ENCODE assay signal across 8 cellular contexts in the genomic region with DNA sequence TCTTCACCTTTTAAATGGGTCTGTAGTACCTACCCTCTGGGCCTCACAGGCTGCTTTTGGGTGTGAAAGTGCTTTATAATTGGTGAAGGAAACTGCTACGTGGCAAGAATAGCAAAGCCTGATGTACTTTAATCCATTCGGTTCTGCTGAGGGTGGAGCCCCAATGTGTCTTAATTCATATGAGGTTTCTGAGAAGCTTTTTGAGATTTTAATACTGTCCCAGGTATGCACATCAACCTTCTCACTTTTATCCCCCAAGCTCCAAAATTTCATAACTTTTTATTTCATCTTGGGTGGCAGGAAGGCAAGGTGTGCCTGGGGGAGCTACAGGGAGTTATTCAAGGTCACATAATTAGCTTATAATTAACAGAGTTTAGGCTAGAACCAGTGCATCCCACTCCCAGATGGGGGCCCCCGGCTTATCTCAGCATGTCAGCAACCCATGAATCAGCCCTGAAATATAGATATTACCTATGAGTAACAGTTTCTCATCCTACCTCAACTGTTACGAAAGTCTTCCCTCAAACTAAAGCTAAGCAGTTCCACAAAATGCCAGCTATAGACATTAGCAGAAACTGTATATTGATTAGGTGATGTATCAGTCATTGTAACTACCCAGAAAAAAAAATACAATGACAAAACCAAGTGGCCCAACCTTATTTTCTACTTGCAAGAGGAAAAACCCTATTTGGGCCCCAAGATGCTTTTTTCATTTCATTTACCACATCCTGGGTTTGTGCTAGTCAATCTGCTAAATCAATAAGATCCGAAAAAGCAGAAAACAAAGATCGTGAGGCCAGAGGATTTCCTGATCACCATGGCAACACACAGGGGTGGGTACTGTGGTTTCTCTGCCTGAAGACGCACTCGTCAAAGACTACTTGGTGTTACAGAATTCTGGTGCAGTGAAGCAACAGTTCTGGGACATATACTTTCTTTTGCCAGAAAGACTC. TPM values are rescaled to one million over a fixed set of nuclear protein-coding genes. Genes with fewer than 3 reads are reported as not detected.
DNase-seq lines count a peak whose midpoint lies in the region; ATAC-seq and TF ChIP-seq lines count a peak whose summit lies in the region.

No MANE protein-coding gene starts in this region.

- TF ChIP-seq CTCF in PC-3 (conservative IDR thresholded peaks at IDR 0.05; ENCODE audit: low read depth, low read length) (no peak), type B pancreatic cell (conservative IDR thresholded peaks at IDR 0.05) (no peak)

- H3K36me3 Mint-ChIP-seq in activated T-helper 17 cell treated with anti-CD3 and anti-CD28 coated beads, Interleukin-2, amount 50 U/mL, for 72 hours (ENCODE audit: low read depth), result peaks cover 93% of the 10 kb centered on the region
- no peaks in the 10 kb centered on the region for H3K36me3 Mint-ChIP-seq in type B pancreatic cell

- peak overlapping the region; percentile 72 for H3K4me2 ChIP-seq in PC-3 (ENCODE audit: low read length)

- H3K9me3 Mint-ChIP-seq in activated T-helper 17 cell treated with anti-CD3 and anti-CD28 coated beads, Interleukin-2, amount 50 U/mL, for 72 hours, result no peaks in the 10 kb centered on the region
- H3K9me3 Mint-ChIP-seq in type B pancreatic cell, result no peaks in the 10 kb centered on the region

- 64% methylated on average over 8 of the region's 8 CpGs for WGBS in right cardiac atrium

- peaks cover 16% of the 10 kb centered on the region for H4K20me1 ChIP-seq in PC-3 (ENCODE audit: low read length)

- peaks cover 39% of the 10 kb centered on the region for H3K36me3 ChIP-seq in PC-3 (ENCODE audit: low read depth, low read length)

- POLR2A ChIA-PET in PC-3 (lab: Charles Lee; ENCODE audit: unreplicated experiment), result interaction anchor here (1.0 to 1.5 kb wide), 3 partner anchors 26 to 250 kb away, joined by 3 to 4 read pairs (median 3); no protein-coding TSS in a partner anchor

- H3K9ac ChIP-seq in PC-3 (ENCODE audit: low read length), result peak overlapping the region; percentile 70

- H3K4me1 ChIP-seq in PC-3 (ENCODE audit: insufficient read depth, low read length) (peaks cover 64% of the 10 kb centered on the region), right cardiac atrium (ENCODE audit: control insufficient read depth, insufficient read depth, low read length) (peaks cover 14% of the 10 kb centered on the region)

- H3K27ac ChIP-seq in PC-3 (ENCODE audit: low read length), result peak overlapping the region; percentile 97
- peak overlapping the region; percentile 28 for H3K27ac ChIP-seq in right cardiac atrium (ENCODE audit: low read length)

- peak overlapping the region; percentile 99 for H3K27ac Mint-ChIP-seq in activated T-helper 17 cell treated with anti-CD3 and anti-CD28 coated beads, Interleukin-2, amount 50 U/mL, for 72 hours
- H3K27ac Mint-ChIP-seq in type B pancreatic cell, result no peak overlapping the region

- peak; percentile 75 for ATAC-seq in GM18499 (IDR thresholded peaks at IDR 0.05; ENCODE audit: insufficient read depth, unreplicated experiment)
- ATAC-seq in HG02763 (IDR thresholded peaks at IDR 0.05; ENCODE audit: unreplicated experiment), result peak; percentile 79
- ATAC-seq in PC-3, result peak; percentile 29
- peak; percentile 73 for ATAC-seq in activated T-helper 17 cell treated with anti-CD3 and anti-CD28 coated beads, Interleukin-2, amount 50 U/mL, for 72 hours (replicated peaks)
- peak in 1 of 2 donors; percentile 28 for ATAC-seq in right cardiac atrium

- no peaks in the 10 kb centered on the region for H3K9me2 ChIP-seq in PC-3 (replicated peaks; ENCODE audit: low read length)

- no peaks in the 10 kb centered on the region for H3K27me3 Mint-ChIP-seq in activated T-helper 17 cell treated with anti-CD3 and anti-CD28 coated beads, Interleukin-2, amount 50 U/mL, for 72 hours
- H3K27me3 Mint-ChIP-seq in type B pancreatic cell, result peaks cover 21% of the 10 kb centered on the region

- DNase-seq in PC-3 (peak; percentile 71), right cardiac atrium (no peak), hepatic stellate cell (ENCODE audit: low spot score) (no peak), type B pancreatic cell (ENCODE audit: extremely low spot score, unreplicated experiment) (no peak)
- peak; percentile 77 to 78 for DNase-seq in stimulated activated CD8-positive, alpha-beta memory T cell treated with anti-CD3 and anti-CD28 coated beads, Interleukin-15, amount 100 ng/mL, for 48 hours (ENCODE audit: low read depth in 2 of 2)

- H3K4me3 ChIP-seq in PC-3 (ENCODE audit: low read length), result peak overlapping the region; percentile 42
- no peak overlapping the region for H3K4me3 ChIP-seq in right cardiac atrium (ENCODE audit: low read length)

- H3K27me3 ChIP-seq in PC-3 (ENCODE audit: low read length), result no peaks in the 10 kb centered on the region
- H3K27me3 ChIP-seq in right cardiac atrium (ENCODE audit: control insufficient read depth, insufficient read depth), result no peaks in the 10 kb centered on the region

- BruUV-seq in PC-3 (replicated peaks; lab: Mats Ljungman, UMichigan), result no TSS peak

- CTCF ChIA-PET in PC-3 (lab: Charles Lee), result interaction anchor here (0.6 to 1.0 kb wide), 2 partner anchors 9 to 25 kb away, joined by 3 to 5 read pairs; no protein-coding TSS in a partner anchor

- H3K79me2 ChIP-seq in PC-3 (ENCODE audit: low read length), result peaks cover 93% of the 10 kb centered on the region

- H3K4me1 Mint-ChIP-seq in activated T-helper 17 cell treated with anti-CD3 and anti-CD28 coated beads, Interleukin-2, amount 50 U/mL, for 72 hours, result peaks cover 92% of the 10 kb centered on the region
- H3K4me1 Mint-ChIP-seq in type B pancreatic cell (ENCODE audit: unreplicated experiment), result peaks cover 15% of the 10 kb centered on the region

- no peak overlapping the region for H2AFZ ChIP-seq in PC-3 (ENCODE audit: low read length)

- H3F3A ChIP-seq in PC-3 (ENCODE audit: low read length, unreplicated experiment), result peaks cover 6% of the 10 kb centered on the region

- H3K9me3 ChIP-seq in PC-3 (ENCODE audit: low read length), result no peaks in the 10 kb centered on the region
- H3K9me3 ChIP-seq in right cardiac atrium (ENCODE audit: control insufficient read depth, low read length), result no peaks in the 10 kb centered on the region

- peak overlapping the region; percentile 93 for H3K4me3 Mint-ChIP-seq in activated T-helper 17 cell treated with anti-CD3 and anti-CD28 coated beads, Interleukin-2, amount 50 U/mL, for 72 hours
- H3K4me3 Mint-ChIP-seq in type B pancreatic cell, result no peak overlapping the region

- intact Hi-C loops in PC-3 (cut with micrococcal nuclease) (loop anchor here (1.0 to 5.0 kb wide), 5 partner anchors 23 to 238 kb away; no protein-coding TSS in a partner anchor), right cardiac atrium (cut with DNase I) (no loop called here)

RNA-seq across cellular contexts. Expression of gene CD44, which starts 26.7 kb away (rescaled TPM):
- total RNA-seq in PC-3 (2014; rRNA removed) (181 and 241 TPM in 2 replicates), right cardiac atrium (10 to 100 TPM; 20.9 to 50.7 (median 40.9) TPM), type B pancreatic cell (ENCODE audit: low replicate concordance) (46.0 and 54.7 TPM in 2 replicates)
- 100 to 1,000 TPM; 408 to 664 TPM for total RNA-seq in activated T-helper 17 cell treated with anti-CD3 and anti-CD28 coated beads, Interleukin-2, amount 50 U/mL, for 72 hours
- 7.5 TPM for polyA plus RNA-seq in right cardiac atrium

Comparison
In these comparisons a context has a peak if more than half of its experiments do, and no peak if none do; other contexts are left out.
1. DNase-seq: peak in PC-3 (single experiment) and stimulated activated CD8-positive, alpha-beta memory T cell treated with anti-CD3 and anti-CD28 coated beads, Interleukin-15, amount 100 ng/mL, for 48 hours (2 of 2); none in right cardiac atrium (0 of 3), hepatic stellate cell (single experiment) and type B pancreatic cell (single experiment).